Comparison of ENCODE assay signal across 35 cellular contexts in genomic region chr9:90680534-90680933, GRCh38. TPM values are rescaled to one million over a fixed set of nuclear protein-coding genes. Genes with fewer than 3 reads are reported as not detected.
"Had no signal": no experiment of that assay in that cellular context is flagged by ENCODE, and none has a peak within 500 bp of the region (broad histone marks: within the 10 kb centered on the region; RNA-seq: fewer than 3 reads in every experiment).

No MANE protein-coding gene starts in this region.

- H3K36me3 ChIP-seq: adrenal gland, MG63, SJCRH30, WERI-Rb-1 had no signal

- H3K27me3 ChIP-seq: adrenal gland, MG63, SJCRH30 had no signal

- H3K4me1 ChIP-seq: adrenal gland, SJCRH30 had no signal

- H3K4me3 ChIP-seq: adrenal gland, MG63, PC-9, SJCRH30, SK-N-MC had no signal

- ATAC-seq: activated CD8-positive, alpha-beta T cell treated with anti-CD3 and anti-CD28 coated beads for 36 hours; activated T-cell treated with anti-CD3 and anti-CD28 coated beads, Interleukin-2, amount 50 U/mL, for 72 hours; activated T-helper 17 cell treated with anti-CD3 and anti-CD28 coated beads, Interleukin-2, amount 50 U/mL, for 72 hours; Right ventricle myocardium inferior had no signal

- H3K27ac ChIP-seq: adrenal gland, PC-9, RWPE1, SJCRH30, SK-N-MC, WERI-Rb-1 had no signal

- H3K9me3 ChIP-seq: adrenal gland, MG63, SJCRH30 had no signal

- DNase-seq: activated CD4-positive, alpha-beta T cell treated with anti-CD3 and anti-CD28 coated beads for 1 hour; activated CD4-positive, alpha-beta T cell treated with anti-CD3 and anti-CD28 coated beads for 48 hours; activated CD4-positive, CD25-positive, alpha-beta regulatory T cell; activated CD8-positive, alpha-beta T cell treated with anti-CD3 and anti-CD28 coated beads for 36 hours; activated effector memory CD4-positive, alpha-beta T cell treated with anti-CD3 and anti-CD28 coated beads, Interleukin-2, amount 50 U/mL, for 16 hours; activated naive CD4-positive, alpha-beta T cell; activated naive CD4-positive, alpha-beta T cell treated with anti-CD3 and anti-CD28 coated beads, Interleukin-2, amount 50 U/mL, for 16 hours; activated T-cell treated with anti-CD3 and anti-CD28 coated beads, Interleukin-2, amount 50 U/mL, for 1 hour; activated T-cell treated with anti-CD3 and anti-CD28 coated beads, Interleukin-2, amount 50 U/mL, for 72 hours; adrenal gland; caudate nucleus; cerebellar nuclear complex; Kasumi-1; KG1; MG63; NCI-H1048; NCI-H1417; NCI-H146; NCI-H187; NCI-H2081 treated with DMSO at 0.1 percent for 48 hours; NCI-H226; NCI-H524 treated with DMSO at 0.1 percent for 48 hours; NCI-H82; NK-92 treated with Interleukin-12 subunit alpha and Interleukin-12 subunit beta, amount 100 ng/mL, for 24 hours; PC-9; SJCRH30; T1000; WERI-Rb-1 had no signal

RNA-seq across cellular contexts. Expression of gene DIRAS2, which starts 37.9 kb away (rescaled TPM):
- total RNA-seq: activated CD8-positive, alpha-beta memory T cell treated with anti-CD3 and anti-CD28 coated beads for 36 hours; activated CD8-positive, alpha-beta T cell treated with anti-CD3 and anti-CD28 coated beads for 36 hours; activated T-helper 17 cell treated with anti-CD3 and anti-CD28 coated beads, Interleukin-2, amount 50 U/mL, for 72 hours; PC-9; Right ventricle myocardium inferior; SJCRH30; T-helper 1 cell treated with Interleukin-12 subunit alpha and Interleukin-12 subunit beta and Interleukin-4 antibody, amounts not matched to agents 30 ng/mL and 1 ng/mL, for 36 hours; T-helper 2 cell treated with Interferon-gamma antibody and Interleukin-4, amounts not matched to agents 100 ng/mL and 5 ng/mL, for 36 hours had no signal
